ENCODE assay signal across 40 cellular contexts in genomic region chr2:38104598-38104997, GRCh38. TPM values are rescaled to one million over a fixed set of nuclear protein-coding genes. Genes with fewer than 3 reads are reported as not detected.
"Had no signal": no experiment of that assay in that cellular context is flagged by ENCODE, and none has a peak within 500 bp of the region (broad histone marks: within the 10 kb centered on the region; RNA-seq: fewer than 3 reads in every experiment).

No MANE protein-coding gene starts in this region.

- H3K4me3 ChIP-seq: adrenal gland, ascending aorta, body of pancreas, breast epithelium, cardiac muscle cell had no signal

- H3K27ac Mint-ChIP-seq: activated naive CD4-positive, alpha-beta T cell treated with anti-CD3 and anti-CD28 coated beads for 36 hours; activated naive CD4-positive, alpha-beta T cell treated with anti-CD3 and anti-CD28 coated beads, Interleukin-2, amount 10 ng/mL, durations not matched to agents 7 days and 5 days; activated naive CD4-positive, alpha-beta T cell treated with anti-CD3 and anti-CD28 coated beads, Interleukin-2, amount 50 U/mL, for 24 hours; activated naive CD4-positive, alpha-beta T cell treated with anti-CD3 and anti-CD28 coated beads, Interleukin-2, amount 50 U/mL, for 72 hours; activated naive CD8-positive, alpha-beta T cell; activated naive CD8-positive, alpha-beta T cell treated with anti-CD3 and anti-CD28 coated beads, Interleukin-2, amount 10 ng/mL, durations not matched to agents 7 days and 5 days; activated naive CD8-positive, alpha-beta T cell treated with anti-CD3 and anti-CD28 coated beads, Interleukin-2, amount 50 U/mL, for 24 hours; activated T-cell treated with anti-CD3 and anti-CD28 coated beads, Interleukin-2, amount 50 U/mL, for 72 hours; activated T-helper 1 cell treated with anti-CD3 and anti-CD28 coated beads, Interleukin-12 subunit alpha, Interleukin-12 subunit beta, Interleukin-2, Interleukin-4 antibody, amounts not matched to agents 30 ng/mL and 10 ng/mL and 1 ng/mL, durations not matched to agents 14 hours and 24 hours and 36 hours; activated T-helper 2 cell treated with anti-CD3 and anti-CD28 coated beads, Interferon-gamma antibody, Interleukin-2, Interleukin-4, amounts not matched to agents 10 μg/mL and 5 μg/mL and 100 μg/mL, durations not matched to agents 14 hours and 24 hours and 36 hours had no signal

- H3K4me1 Mint-ChIP-seq: activated naive CD4-positive, alpha-beta T cell treated with anti-CD3 and anti-CD28 coated beads, Interleukin-2, amount 50 U/mL, for 24 hours; central memory CD8-positive, alpha-beta T cell had no signal

- H3K9me3 Mint-ChIP-seq: activated naive CD4-positive, alpha-beta T cell treated with anti-CD3 and anti-CD28 coated beads, Interleukin-2, amount 50 U/mL, for 24 hours; activated T-helper 17 cell treated with anti-CD3 and anti-CD28 coated beads, Interleukin-2, amount 50 U/mL, for 72 hours; central memory CD8-positive, alpha-beta T cell had no signal

- H3K4me1 ChIP-seq: breast epithelium had no signal

- H3K36me3 ChIP-seq: adrenal gland, ascending aorta, brain microvascular endothelial cell, breast epithelium, cardiac muscle cell had no signal

- H3K27ac ChIP-seq: adrenal gland, ascending aorta, body of pancreas, brain microvascular endothelial cell, cardiac muscle cell had no signal

- H3K27me3 ChIP-seq: adrenal gland, ascending aorta, body of pancreas, brain microvascular endothelial cell, breast epithelium, cardiac muscle cell had no signal

- H3K9me3 ChIP-seq: adrenal gland, ascending aorta, body of pancreas, breast epithelium had no signal

- H3K36me3 Mint-ChIP-seq: activated naive CD4-positive, alpha-beta T cell treated with anti-CD3 and anti-CD28 coated beads, Interleukin-2, amount 10 ng/mL, durations not matched to agents 7 days and 5 days; activated naive CD4-positive, alpha-beta T cell treated with anti-CD3 and anti-CD28 coated beads, Interleukin-2, amount 50 U/mL, for 24 hours; activated naive CD8-positive, alpha-beta T cell treated with anti-CD3 and anti-CD28 coated beads for 36 hours had no signal

- DNase-seq: activated effector memory CD4-positive, alpha-beta T cell treated with anti-CD3 and anti-CD28 coated beads, Interleukin-2, amount 50 U/mL, for 16 hours; activated effector memory CD4-positive, alpha-beta T cell treated with Interleukin-2 at 50 U/mL for 16 hours; activated gamma-delta T cell; activated gamma-delta T cell treated with Interleukin-2 at 50 U/mL for 16 hours; activated naive CD4-positive, alpha-beta T cell; activated naive CD4-positive, alpha-beta T cell treated with anti-CD3 and anti-CD28 coated beads for 36 hours; activated naive CD4-positive, alpha-beta T cell treated with anti-CD3 and anti-CD28 coated beads, Interleukin-2, amount 10 ng/mL, durations not matched to agents 7 days and 5 days; activated naive CD4-positive, alpha-beta T cell treated with anti-CD3 and anti-CD28 coated beads, Interleukin-2, amount 50 U/mL, for 16 hours; activated naive CD4-positive, alpha-beta T cell treated with Interleukin-2 at 50 U/mL for 16 hours; activated naive CD8-positive, alpha-beta T cell treated with anti-CD3 and anti-CD28 coated beads for 36 hours; activated naive CD8-positive, alpha-beta T cell treated with anti-CD3 and anti-CD28 coated beads, Interleukin-2, amount 10 ng/mL, durations not matched to agents 7 days and 5 days; activated naive CD8-positive, alpha-beta T cell treated with anti-CD3 and anti-CD28 coated beads, Interleukin-2, amount 50 U/mL, for 24 hours; activated T-cell treated with anti-CD3 and anti-CD28 coated beads, Interleukin-2, amount 50 U/mL, for 1 hour; activated T-cell treated with anti-CD3 and anti-CD28 coated beads, Interleukin-2, amount 50 U/mL, for 24 hours; activated T-cell treated with anti-CD3 and anti-CD28 coated beads, Interleukin-2, amount 50 U/mL, for 4 hours; activated T-cell treated with anti-CD3 and anti-CD28 coated beads, Interleukin-2, amount 50 U/mL, for 48 hours; activated T-cell treated with anti-CD3 and anti-CD28 coated beads, Interleukin-2, amount 50 U/mL, for 72 hours; adrenal gland; amniotic stem cell; amygdala; anterior cingulate cortex; aorta; body of pancreas; brain microvascular endothelial cell; caudate nucleus; central memory CD4-positive, alpha-beta T cell; cerebellar nuclear complex had no signal

- ATAC-seq: activated naive CD4-positive, alpha-beta T cell treated with anti-CD3 and anti-CD28 coated beads, Interleukin-2, amount 50 U/mL, for 72 hours; activated naive CD8-positive, alpha-beta T cell treated with anti-CD3 and anti-CD28 coated beads, Interleukin-2, amount 50 U/mL, for 24 hours; activated T-cell treated with anti-CD3 and anti-CD28 coated beads, Interleukin-2, amount 50 U/mL, for 4 hours; activated T-cell treated with anti-CD3 and anti-CD28 coated beads, Interleukin-2, amount 50 U/mL, for 72 hours; activated T-helper 17 cell treated with anti-CD3 and anti-CD28 coated beads, Interleukin-2, amount 50 U/mL, for 72 hours; body of pancreas had no signal

- FAIRE-seq: astrocyte, bronchial epithelial cell had no signal

- H3K27me3 Mint-ChIP-seq: brain had no signal

- H3K4me3 Mint-ChIP-seq: activated naive CD4-positive, alpha-beta T cell treated with anti-CD3 and anti-CD28 coated beads for 36 hours; activated naive CD4-positive, alpha-beta T cell treated with anti-CD3 and anti-CD28 coated beads, Interleukin-2, amount 10 ng/mL, durations not matched to agents 7 days and 5 days; activated naive CD4-positive, alpha-beta T cell treated with anti-CD3 and anti-CD28 coated beads, Interleukin-2, amount 50 U/mL, for 24 hours; activated naive CD8-positive, alpha-beta T cell; activated naive CD8-positive, alpha-beta T cell treated with anti-CD3 and anti-CD28 coated beads for 36 hours; activated naive CD8-positive, alpha-beta T cell treated with anti-CD3 and anti-CD28 coated beads, Interleukin-2, amount 10 ng/mL, durations not matched to agents 7 days and 5 days; activated naive CD8-positive, alpha-beta T cell treated with anti-CD3 and anti-CD28 coated beads, Interleukin-2, amount 50 U/mL, for 24 hours; activated T-cell treated with anti-CD3 and anti-CD28 coated beads, Interleukin-2, amount 50 U/mL, for 24 hours; activated T-cell treated with anti-CD3 and anti-CD28 coated beads, Interleukin-2, amount 50 U/mL, for 4 hours; activated T-helper 1 cell treated with anti-CD3 and anti-CD28 coated beads, Interleukin-12 subunit alpha, Interleukin-12 subunit beta, Interleukin-2, Interleukin-4 antibody, amounts not matched to agents 30 ng/mL and 10 ng/mL and 1 ng/mL, durations not matched to agents 14 hours and 24 hours and 36 hours; activated T-helper 17 cell treated with anti-CD3 and anti-CD28 coated beads, Interleukin-2, amount 50 U/mL, for 72 hours; brain; central memory CD8-positive, alpha-beta T cell had no signal

RNA-seq across cellular contexts. Expression of gene CYP1B1, which starts 28.6 kb away (rescaled TPM):
- total RNA-seq: cardiac muscle cell had no signal
